ENCODE assay signal across 16 cellular contexts in genomic region chr13:30660796-30661195, GRCh38. TPM values are rescaled to one million over a fixed set of nuclear protein-coding genes. Genes with fewer than 3 reads are reported as not detected.
DNase-seq lines count a peak whose midpoint lies in the region; ATAC-seq and TF ChIP-seq lines count a peak whose summit lies in the region.
"Had no signal": no experiment of that assay in that cellular context is flagged by ENCODE, and none has a peak within 500 bp of the region (broad histone marks: within the 10 kb centered on the region; RNA-seq: fewer than 3 reads in every experiment).

No MANE protein-coding gene starts in this region.

- no peaks in the 10 kb centered on the region for H3K9me2 ChIP-seq in SU-DHL-6 (replicated peaks; ENCODE audit: insufficient read depth, low read length)

- H3K4me3 ChIP-seq in mammary epithelial cell (replicated peaks in 1 of 3; ENCODE audit: insufficient read depth in 1 of 3, low read depth in 2 of 3, low read length in 3 of 3) (no peak overlapping the region), SU-DHL-6 (ENCODE audit: insufficient read depth, low read length, poor library complexity, severe bottlenecking) (no peak overlapping the region), aorta (ENCODE audit: low read length in 2 of 2) (no peak overlapping the region), testis (no peak overlapping the region)
- H3K4me3 ChIP-seq: HAP-1 had no signal

- no peaks in the 10 kb centered on the region for H3K9me3 ChIP-seq in mammary epithelial cell (replicated peaks; ENCODE audit: insufficient read depth, low read length)
- H3K9me3 ChIP-seq in SU-DHL-6 (ENCODE audit: insufficient read depth, low read length), result no peaks in the 10 kb centered on the region
- no peaks in the 10 kb centered on the region for H3K9me3 ChIP-seq in aorta (ENCODE audit: control insufficient read depth, low read length)
- H3K9me3 ChIP-seq in testis, result no peaks in the 10 kb centered on the region
- H3K9me3 ChIP-seq: Caco-2, HAP-1 had no signal

- no peak overlapping the region for H2AFZ ChIP-seq in mammary epithelial cell (ENCODE audit: low read depth, low read length)
- H2AFZ ChIP-seq in SU-DHL-6 (ENCODE audit: low read depth, low read length, severe bottlenecking), result no peak overlapping the region

- H3K36me3 Mint-ChIP-seq in MCF 10A (ENCODE audit: insufficient read depth, unreplicated experiment) (peaks cover 33% of the 10 kb centered on the region), memory B cell (peaks cover 31% of the 10 kb centered on the region)

- H3K4me3 Mint-ChIP-seq in MCF 10A (ENCODE audit: unreplicated experiment) (no peak overlapping the region), memory B cell (no peak overlapping the region)
- H3K4me3 Mint-ChIP-seq: CD14-positive monocyte; CD8-positive, alpha-beta T cell had no signal

- TSS peak; percentile 4 for BruUV-seq in MCF 10A (replicated peaks; lab: Mats Ljungman, UMichigan)
- no TSS peak for BruUV-seq in mammary epithelial cell (replicated peaks; lab: Mats Ljungman, UMichigan)

- H3K79me2 ChIP-seq in mammary epithelial cell (ENCODE audit: insufficient read depth, low read length), result no peaks in the 10 kb centered on the region
- no peaks in the 10 kb centered on the region for H3K79me2 ChIP-seq in SU-DHL-6 (ENCODE audit: insufficient read depth, low read length)

- dilution Hi-C loops in mammary epithelial cell (cut with HindIII; ENCODE audit: low sequenced_read_pairs), result no loop called here

- WGBS in mammary epithelial cell (ENCODE audit: low coverage, missing lambda C conversion rate), result 96% methylated on average over 2 of the region's 2 CpGs
- whole genome bisulfite sequencing in aorta, 2 donors, result 77 to 86% methylated on average over 2 of the region's 2 CpGs
- 69 to 71% methylated on average over 2 of the region's 2 CpGs for WGBS in testis, 2 donors

- no peaks in the 10 kb centered on the region for H3K4me1 Mint-ChIP-seq in MCF 10A (ENCODE audit: insufficient read depth, unreplicated experiment)
- H3K4me1 Mint-ChIP-seq in memory B cell, result peaks cover 15% of the 10 kb centered on the region

- H3K4me2 ChIP-seq in mammary epithelial cell (ENCODE audit: insufficient read depth, low read depth, low read length) (no peak overlapping the region), SU-DHL-6 (ENCODE audit: low read depth, low read length, poor library complexity, severe bottlenecking) (no peak overlapping the region)

- no peaks in the 10 kb centered on the region for H4K20me1 ChIP-seq in mammary epithelial cell (ENCODE audit: insufficient read depth, low read length)
- H4K20me1 ChIP-seq in SU-DHL-6 (ENCODE audit: low read depth, low read length), result no peaks in the 10 kb centered on the region

- in situ Hi-C loops in mammary epithelial cell (cut with MboI; ENCODE audit: low sequenced_read_pairs in 2 of 2), result loop anchor here in 1 of 2 donors (25.0 kb wide), 1 partner anchor 377 kb away; no protein-coding TSS in a partner anchor

- TF ChIP-seq CTCF in MCF 10A (IDR thresholded peaks at IDR 0.05; ENCODE audit: unreplicated experiment), result no peak
- no peak for TF ChIP-seq CTCF in mammary epithelial cell (conservative IDR thresholded peaks at IDR 0.05 in 1 of 2, IDR thresholded peaks at IDR 0.05 in 1 of 2; ENCODE audit: extremely low read depth in 1 of 2, insufficient read depth in 1 of 2, low read depth in 1 of 2, low read length in 2 of 2)
- no peak for TF ChIP-seq CTCF in SU-DHL-6 (IDR thresholded peaks at IDR 0.05; ENCODE audit: insufficient read depth, low read length, poor library complexity, severe bottlenecking)
- TF ChIP-seq CTCF in testis (IDR thresholded peaks at IDR 0.05), result no peak

- ATAC-seq in memory B cell (ENCODE audit: low read depth) (no peak), aorta (ENCODE audit: low FRiP score) (no peak)
- ATAC-seq: CD8-positive, alpha-beta T cell had no signal

- TF ChIP-seq POLR2A in testis (IDR thresholded peaks at IDR 0.05), result no peak

- H3K27ac ChIP-seq in mammary epithelial cell (ENCODE audit: insufficient read depth, low read depth, low read length), result no peak overlapping the region
- peak overlapping the region; percentile 63; the same call in 1 of the 2 replicates for H3K27ac ChIP-seq in SU-DHL-6 (ENCODE audit: low read depth, low read length)
- H3K27ac ChIP-seq in aorta (ENCODE audit: low read depth in 1 of 2, low read length in 2 of 2), result no peak overlapping the region
- H3K27ac ChIP-seq in testis, result no peak overlapping the region
- H3K27ac ChIP-seq: 22Rv1 had no signal

- POLR2A ChIA-PET in MCF 10A (lab: Yijun Ruan, JAX), result no interaction called here

- H3K9me3 Mint-ChIP-seq in MCF 10A (ENCODE audit: unreplicated experiment), result no peaks in the 10 kb centered on the region
- H3K9me3 Mint-ChIP-seq in memory B cell, result peaks cover 5% of the 10 kb centered on the region
- H3K9me3 Mint-ChIP-seq: CD8-positive, alpha-beta T cell had no signal

- H3K27ac Mint-ChIP-seq in MCF 10A (ENCODE audit: low read depth, unreplicated experiment) (no peak overlapping the region), memory B cell (peak overlapping the region; percentile 85)
- H3K27ac Mint-ChIP-seq: CD8-positive, alpha-beta T cell had no signal

- DNase-seq in MCF 10A (ENCODE audit: unreplicated experiment) (no peak), mammary epithelial cell (no peak), memory B cell (ENCODE audit: low spot score in 2 of 2) (no peak), aorta (no peak), cerebellum (ENCODE audit: low spot score) (no peak), NCI-H187 (lab: John Stamatoyannopoulos, UW) (no peak), testis (no peak)
- DNase-seq: Caco-2; CD8-positive, alpha-beta T cell; DND-41; GF-D8; IMR-90 had no signal

- H3K9ac ChIP-seq in mammary epithelial cell (ENCODE audit: insufficient read depth, low read length), result no peak overlapping the region
- H3K9ac ChIP-seq in SU-DHL-6 (ENCODE audit: low read length), result no peak overlapping the region

- H3K4me1 ChIP-seq in mammary epithelial cell (ENCODE audit: insufficient read depth, low read length), result no peaks in the 10 kb centered on the region
- H3K4me1 ChIP-seq in aorta (ENCODE audit: control insufficient read depth in 1 of 2, insufficient read depth in 2 of 2, low read length in 2 of 2), result no peaks in the 10 kb centered on the region
- H3K4me1 ChIP-seq in testis, result no peaks in the 10 kb centered on the region
- H3K4me1 ChIP-seq: HAP-1 had no signal

- CTCF ChIA-PET in MCF 10A (lab: Yijun Ruan, JAX), result no interaction called here
- CTCF ChIA-PET in mammary epithelial cell (lab: Charles Lee; ENCODE audit: low non-redundant PET), result no interaction called here

- H3F3A ChIP-seq in SU-DHL-6 (ENCODE audit: insufficient read depth), result peaks cover 19% of the 10 kb centered on the region; the same call in 1 of the 2 replicates

- H3K36me3 ChIP-seq in mammary epithelial cell (ENCODE audit: insufficient read depth, low read length) (peaks cover 11% of the 10 kb centered on the region), SU-DHL-6 (ENCODE audit: low read length) (peaks cover 32% of the 10 kb centered on the region), aorta (ENCODE audit: control insufficient read depth in 1 of 2, insufficient read depth in 2 of 2, low read length in 1 of 2) (peaks cover 5 to 11% of the 10 kb centered on the region in 2 donors), testis (ENCODE audit: low read depth, missing control alignments) (no peaks in the 10 kb centered on the region)

- intact Hi-C loops in MCF 10A (cut with micrococcal nuclease), result no loop called here
- intact Hi-C loops in mammary epithelial cell (cut with micrococcal nuclease), result no loop called here
- intact Hi-C loops in aorta (cut with DNase I), result no loop called here
- intact Hi-C loops in testis (cut with DNase I; ENCODE audit: low total_unique reads), result no loop called here

- H3K27me3 Mint-ChIP-seq in MCF 10A (ENCODE audit: insufficient read depth, unreplicated experiment) (no peaks in the 10 kb centered on the region), memory B cell (no peaks in the 10 kb centered on the region)

- H3K27me3 ChIP-seq in mammary epithelial cell (ENCODE audit: insufficient read depth, low read length), result no peaks in the 10 kb centered on the region
- H3K27me3 ChIP-seq in SU-DHL-6 (ENCODE audit: low read length), result no peaks in the 10 kb centered on the region
- no peaks in the 10 kb centered on the region for H3K27me3 ChIP-seq in aorta (ENCODE audit: control insufficient read depth in 1 of 2, insufficient read depth in 2 of 2, low read length in 1 of 2)
- no peaks in the 10 kb centered on the region for H3K27me3 ChIP-seq in testis

RNA-seq across cellular contexts. Expression of gene USPL1, which starts 43.1 kb away (rescaled TPM):
- 9.8 and 11.8 TPM in 2 replicates for total RNA-seq in MCF 10A (2022)
- total RNA-seq in mammary epithelial cell, result 10 to 100 TPM; 12.4 to 13.5 TPM
- 7.3 TPM for polyA plus RNA-seq in mammary epithelial cell
- 7.3 TPM for polyA minus RNA-seq in mammary epithelial cell
- 10 to 100 TPM; 15.6 to 18.8 TPM for total RNA-seq in aorta
- polyA plus RNA-seq in aorta, result 1 to 10 TPM; 3.3 to 6.7 TPM
- total RNA-seq in cerebellum, result 28.3 TPM
- total RNA-seq in testis, result 10 to 100 TPM; 36.0 to 52.0 TPM
- 36.4 TPM for polyA plus RNA-seq in testis (ENCODE audit: insufficient read depth, low read depth, low replicate concordance)
